In the genomic region with DNA sequence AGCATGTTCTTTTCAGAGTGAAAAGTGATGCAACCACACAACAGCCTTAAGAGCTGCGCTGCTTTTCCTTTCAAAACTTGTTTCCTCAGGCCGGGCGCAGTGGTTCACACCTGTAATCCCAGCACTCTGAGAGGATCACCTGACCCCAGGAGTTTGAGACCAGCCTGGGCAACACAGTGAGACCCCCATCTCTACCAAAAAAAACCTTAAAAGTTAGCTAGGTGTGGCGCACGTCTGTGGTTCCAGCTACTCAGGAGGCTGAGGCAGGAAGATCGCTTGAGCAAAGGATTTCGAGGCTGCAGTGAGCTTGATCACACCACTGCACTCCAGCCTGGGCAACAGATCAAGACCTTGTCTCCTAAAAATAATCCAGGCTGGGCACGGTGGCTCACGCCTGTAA, we compare ENCODE assay signal across 14 cellular contexts. TPM values are rescaled to one million over a fixed set of nuclear protein-coding genes. Genes with fewer than 3 reads are reported as not detected.
DNase-seq lines count a peak whose midpoint lies in the region; ATAC-seq and TF ChIP-seq lines count a peak whose summit lies in the region.
"Had no signal": no experiment of that assay in that cellular context is flagged by ENCODE, and none has a peak within 500 bp of the region (broad histone marks: within the 10 kb centered on the region; RNA-seq: fewer than 3 reads in every experiment).

No MANE protein-coding gene starts in this region.

- POLR2A ChIA-PET in PC-9 (lab: Charles Lee; ENCODE audit: unreplicated experiment): interaction anchor here (0.5 kb wide), 1 partner anchor 436 kb away, joined by 7 read pairs; no protein-coding TSS in a partner anchor

- TF ChIP-seq POLR2A in suprapubic skin (IDR thresholded peaks at IDR 0.05): no peak

- intact Hi-C loops in PC-9 (cut with micrococcal nuclease; ENCODE audit: unreplicated experiment): no loop called here

- no peak for TF ChIP-seq EP300 in suprapubic skin (IDR thresholded peaks at IDR 0.05)

- TF ChIP-seq CTCF in PC-9 (conservative IDR thresholded peaks at IDR 0.05): no peak
- TF ChIP-seq CTCF in coronary artery (IDR thresholded peaks at IDR 0.05): no peak
- TF ChIP-seq CTCF in suprapubic skin (IDR thresholded peaks at IDR 0.05): no peak

- H3K27ac ChIP-seq in PC-9 (no peak overlapping the region), coronary artery (no peak overlapping the region), suprapubic skin (no peak overlapping the region)

- H3K79me2 ChIP-seq in PC-9 (ENCODE audit: low read depth): peaks cover 59% of the 10 kb centered on the region

- H3K4me2 ChIP-seq in PC-9: peak overlapping the region; percentile 95

- H3K4me3 Mint-ChIP-seq in activated naive CD4-positive, alpha-beta T cell treated with anti-CD3 and anti-CD28 coated beads, Interleukin-2, amount 50 U/mL, for 24 hours: peak overlapping the region; percentile 65

- ATAC-seq in HG02981 (IDR thresholded peaks at IDR 0.05; ENCODE audit: unreplicated experiment): no peak
- ATAC-seq: K562 had no signal

- peak overlapping the region; percentile 85 for H3K27ac Mint-ChIP-seq in activated naive CD4-positive, alpha-beta T cell treated with anti-CD3 and anti-CD28 coated beads, Interleukin-2, amount 50 U/mL, for 24 hours

- H3K27me3 Mint-ChIP-seq in activated naive CD4-positive, alpha-beta T cell treated with anti-CD3 and anti-CD28 coated beads, Interleukin-2, amount 50 U/mL, for 24 hours: no peaks in the 10 kb centered on the region

- peaks cover 66% of the 10 kb centered on the region for H4K20me1 ChIP-seq in PC-9 (ENCODE audit: insufficient read depth)

- no peak for DNase-seq in activated naive CD4-positive, alpha-beta T cell (lab: John Stamatoyannopoulos, UW)
- no peak for DNase-seq in PC-9
- no peak for DNase-seq in coronary artery (ENCODE audit: low spot score)
- DNase-seq in suprapubic skin (ENCODE audit: low spot score in 2 of 2): no peak
- no peak for DNase-seq in iPS-NIHi11 (ENCODE audit: low spot score)
- no peak for DNase-seq in T1000 (lab: John Stamatoyannopoulos, UW)
- DNase-seq: NCI-H2029 treated with DMSO at 0.1 percent for 48 hours; stimulated activated CD4-positive, alpha-beta T cell treated with anti-CD3 and anti-CD28 coated beads, Interleukin-1b, Interleukin-23, amount 100 ng/mL, for 48 hours had no signal

- H3F3A ChIP-seq in PC-9 (ENCODE audit: insufficient read depth, low read depth): peaks cover 19% of the 10 kb centered on the region; the same call in 1 of the 2 replicates

- H3K4me1 Mint-ChIP-seq in activated naive CD4-positive, alpha-beta T cell treated with anti-CD3 and anti-CD28 coated beads, Interleukin-2, amount 50 U/mL, for 24 hours: peaks cover 25% of the 10 kb centered on the region

- H3K36me3 ChIP-seq in PC-9 (ENCODE audit: low read depth) (peaks cover 28% of the 10 kb centered on the region), suprapubic skin (peaks cover 44% of the 10 kb centered on the region)

- 85% methylated on average over 8 of the region's 9 CpGs for WGBS in suprapubic skin

- no peaks in the 10 kb centered on the region for H3K9me3 Mint-ChIP-seq in activated naive CD4-positive, alpha-beta T cell treated with anti-CD3 and anti-CD28 coated beads, Interleukin-2, amount 50 U/mL, for 24 hours

- H3K9me3 ChIP-seq in PC-9 (ENCODE audit: insufficient read depth, low read depth) (no peaks in the 10 kb centered on the region), suprapubic skin (no peaks in the 10 kb centered on the region)

- H3K4me1 ChIP-seq in PC-9 (replicated peaks; ENCODE audit: insufficient read depth) (peaks cover 18% of the 10 kb centered on the region; the same call in 1 of the 2 replicates), suprapubic skin (peaks cover 46% of the 10 kb centered on the region)

- H2AFZ ChIP-seq in PC-9: no peak overlapping the region

- H3K4me3 ChIP-seq in PC-9: no peak overlapping the region
- H3K4me3 ChIP-seq in coronary artery: peak overlapping the region; percentile 27
- H3K4me3 ChIP-seq in suprapubic skin: peak overlapping the region; percentile 99

- BruUV-seq in PC-9 (replicated peaks; lab: Mats Ljungman, UMichigan): no TSS peak

- H3K27me3 ChIP-seq in PC-9 (ENCODE audit: insufficient read depth, low read depth) (no peaks in the 10 kb centered on the region), suprapubic skin (no peaks in the 10 kb centered on the region)

- CTCF ChIA-PET in PC-9 (lab: Charles Lee): interaction anchor here (0.7 kb wide), 1 partner anchor 93 kb away, joined by 4 read pairs; no protein-coding TSS in a partner anchor

- peaks cover 2% of the 10 kb centered on the region for H3K36me3 Mint-ChIP-seq in activated naive CD4-positive, alpha-beta T cell treated with anti-CD3 and anti-CD28 coated beads, Interleukin-2, amount 50 U/mL, for 24 hours

- H3K9me2 ChIP-seq in PC-9 (ENCODE audit: insufficient read depth): no peaks in the 10 kb centered on the region

RNA-seq across cellular contexts. Expression of a gene that starts 2.0 kb away (rescaled TPM):
- total RNA-seq in PC-9 (2021) (28.9 and 29.3 TPM in 2 replicates), suprapubic skin (10 to 100 TPM; 11.6 to 55.2 (median 13.2) TPM)

RNA-seq across cellular contexts. Expression of a gene that starts 9.7 kb away (rescaled TPM):
- 0.63 TPM in 1 of 2 replicates, not detected in the other for total RNA-seq in PC-9 (2021)
- 10 to 100 TPM; 13.3 to 20.8 (median 15.4) TPM for total RNA-seq in suprapubic skin
- total RNA-seq: cardiac septum, epithelial cell of proximal tubule, K562, pulmonary artery endothelial cell had no signal

RNA-seq across cellular contexts. Expression of a gene that starts 18.8 kb away (rescaled TPM):
- 73.9 and 102 TPM in 2 replicates for total RNA-seq in PC-9 (2021)
- 1 to 10 TPM; 4.1 to 9.1 (median 6.3) TPM for total RNA-seq in suprapubic skin
